In genomic region chr19:43522929-43523328, GRCh38 we compare ENCODE assay signal across 27 cellular contexts. TPM values are rescaled to one million over a fixed set of nuclear protein-coding genes. Genes with fewer than 3 reads are reported as not detected.
DNase-seq lines count a peak whose midpoint lies in the region; ATAC-seq and TF ChIP-seq lines count a peak whose summit lies in the region.
"Had no signal": no experiment of that assay in that cellular context is flagged by ENCODE, and none has a peak within 500 bp of the region (broad histone marks: within the 10 kb centered on the region; RNA-seq: fewer than 3 reads in every experiment).

No MANE protein-coding gene starts in this region.

- H3K4me1 ChIP-seq in esophagus squamous epithelium = peaks cover 11 to 74% (median 25%) of the 10 kb centered on the region in 3 donors
- peaks cover 17 to 43% (median 25%) of the 10 kb centered on the region in 4 donors for H3K4me1 ChIP-seq in upper lobe of left lung
- H3K4me1 ChIP-seq in colonic mucosa = no peaks in the 10 kb centered on the region

- no peak overlapping the region for H3K4me3 Mint-ChIP-seq in activated naive CD8-positive, alpha-beta T cell
- H3K4me3 Mint-ChIP-seq in activated naive CD8-positive, alpha-beta T cell treated with anti-CD3 and anti-CD28 coated beads, Interleukin-2, amount 50 U/mL, for 24 hours = no peak overlapping the region
- peak overlapping the region; percentile 43 for H3K4me3 Mint-ChIP-seq in T-helper 17 cell
- H3K4me3 Mint-ChIP-seq in stimulated activated naive B cell treated with anti-CD40 and anti-IgM and Interleukin-4, amounts not matched to agents 10 μg/mL and 1 μg/mL and 100 μg/mL, for 72 hours = no peak overlapping the region
- H3K4me3 Mint-ChIP-seq: dendritic cell treated with granulocyte-macrophage colony-stimulating factor and Interleukin-4, amounts not matched to agents 40 ng/mL and 50 ng/mL, for 4 days; endodermal cell; T-helper 2 cell treated with Interferon-gamma antibody and Interleukin-4, amounts not matched to agents 5 μg/mL and 100 μg/mL, for 36 hours had no signal

- H3K9ac ChIP-seq in colonic mucosa (ENCODE audit: low read depth in 2 of 2, low read length in 2 of 2) = no peak overlapping the region
- H3K9ac ChIP-seq: BLaER1 had no signal

- TF ChIP-seq CTCF in esophagus squamous epithelium (IDR thresholded peaks at IDR 0.05) (no peak), upper lobe of left lung (IDR thresholded peaks at IDR 0.05) (no peak), colonic mucosa (IDR thresholded peaks at IDR 0.05) (no peak)

- intact Hi-C loops in esophagus squamous epithelium (cut with DNase I) (loop anchor here (5.0 kb wide), 1 partner anchor 76 kb away; no protein-coding TSS in a partner anchor), colonic mucosa (cut with DNase I) (no loop called here)

- peak overlapping the region; percentile 29 to 80 (median 52) for H3K27ac ChIP-seq in esophagus squamous epithelium
- H3K27ac ChIP-seq in upper lobe of left lung = no peak overlapping the region
- H3K27ac ChIP-seq in colonic mucosa = no peak overlapping the region
- H3K27ac ChIP-seq: BLaER1, upper lobe of right lung, WERI-Rb-1 had no signal

- H3K27me3 ChIP-seq in esophagus squamous epithelium (no peaks in the 10 kb centered on the region), upper lobe of left lung (no peaks in the 10 kb centered on the region), colonic mucosa (no peaks in the 10 kb centered on the region)
- H3K27me3 ChIP-seq: BLaER1, upper lobe of right lung had no signal

- TF ChIP-seq POLR2A in esophagus squamous epithelium (IDR thresholded peaks at IDR 0.05) (no peak), upper lobe of left lung (IDR thresholded peaks at IDR 0.05) (no peak)

- peaks cover 4% of the 10 kb centered on the region for H3K36me3 Mint-ChIP-seq in activated naive CD8-positive, alpha-beta T cell
- no peaks in the 10 kb centered on the region for H3K36me3 Mint-ChIP-seq in activated naive CD8-positive, alpha-beta T cell treated with anti-CD3 and anti-CD28 coated beads, Interleukin-2, amount 50 U/mL, for 24 hours (ENCODE audit: low read depth)
- H3K36me3 Mint-ChIP-seq in T-helper 17 cell (ENCODE audit: low read depth) = peaks cover 2% of the 10 kb centered on the region
- peaks cover 3 to 8% of the 10 kb centered on the region in 2 donors for H3K36me3 Mint-ChIP-seq in stimulated activated naive B cell treated with anti-CD40 and anti-IgM and Interleukin-4, amounts not matched to agents 10 μg/mL and 1 μg/mL and 100 μg/mL, for 72 hours

- H3K36me3 ChIP-seq in esophagus squamous epithelium = peaks cover 0 to 11% (median 0%) of the 10 kb centered on the region in 3 donors
- H3K36me3 ChIP-seq in upper lobe of left lung = no peaks in the 10 kb centered on the region
- H3K36me3 ChIP-seq in colonic mucosa = no peaks in the 10 kb centered on the region
- H3K36me3 ChIP-seq: WERI-Rb-1 had no signal

- H3K4me1 Mint-ChIP-seq in activated naive CD8-positive, alpha-beta T cell (ENCODE audit: low read depth) = peaks cover 31% of the 10 kb centered on the region
- peaks cover 32% of the 10 kb centered on the region for H3K4me1 Mint-ChIP-seq in activated naive CD8-positive, alpha-beta T cell treated with anti-CD3 and anti-CD28 coated beads, Interleukin-2, amount 50 U/mL, for 24 hours
- peaks cover 32% of the 10 kb centered on the region for H3K4me1 Mint-ChIP-seq in T-helper 17 cell
- H3K4me1 Mint-ChIP-seq in stimulated activated naive B cell treated with anti-CD40 and anti-IgM and Interleukin-4, amounts not matched to agents 10 μg/mL and 1 μg/mL and 100 μg/mL, for 72 hours = peaks cover 24 to 49% of the 10 kb centered on the region in 2 donors

- no peak for TF ChIP-seq EP300 in upper lobe of left lung (IDR thresholded peaks at IDR 0.05)

- H3K4me3 ChIP-seq in esophagus squamous epithelium (no peak overlapping the region), upper lobe of left lung (no peak overlapping the region), colonic mucosa (no peak overlapping the region)
- H3K4me3 ChIP-seq: BLaER1, skin epidermis, upper lobe of right lung had no signal

- H3K27ac Mint-ChIP-seq in activated naive CD8-positive, alpha-beta T cell = peak overlapping the region; percentile 85
- H3K27ac Mint-ChIP-seq in activated naive CD8-positive, alpha-beta T cell treated with anti-CD3 and anti-CD28 coated beads, Interleukin-2, amount 50 U/mL, for 24 hours = no peak overlapping the region
- peak overlapping the region; percentile 4 for H3K27ac Mint-ChIP-seq in T-helper 17 cell
- no peak overlapping the region for H3K27ac Mint-ChIP-seq in stimulated activated naive B cell treated with anti-CD40 and anti-IgM and Interleukin-4, amounts not matched to agents 10 μg/mL and 1 μg/mL and 100 μg/mL, for 72 hours
- H3K27ac Mint-ChIP-seq: dendritic cell treated with granulocyte-macrophage colony-stimulating factor and Interleukin-4, amounts not matched to agents 40 ng/mL and 50 ng/mL, for 4 days; endodermal cell; T-helper 2 cell treated with Interferon-gamma antibody and Interleukin-4, amounts not matched to agents 5 μg/mL and 100 μg/mL, for 36 hours had no signal

- no peaks in the 10 kb centered on the region for H3K27me3 Mint-ChIP-seq in activated naive CD8-positive, alpha-beta T cell
- H3K27me3 Mint-ChIP-seq in activated naive CD8-positive, alpha-beta T cell treated with anti-CD3 and anti-CD28 coated beads, Interleukin-2, amount 50 U/mL, for 24 hours = no peaks in the 10 kb centered on the region
- no peaks in the 10 kb centered on the region for H3K27me3 Mint-ChIP-seq in T-helper 17 cell
- H3K27me3 Mint-ChIP-seq in stimulated activated naive B cell treated with anti-CD40 and anti-IgM and Interleukin-4, amounts not matched to agents 10 μg/mL and 1 μg/mL and 100 μg/mL, for 72 hours = no peaks in the 10 kb centered on the region
- H3K27me3 Mint-ChIP-seq: dendritic cell treated with granulocyte-macrophage colony-stimulating factor and Interleukin-4, amounts not matched to agents 40 ng/mL and 50 ng/mL, for 4 days had no signal

- no peaks in the 10 kb centered on the region for H3K9me3 ChIP-seq in T-helper 17 cell (ENCODE audit: control insufficient read depth, low read length, poor library complexity, severe bottlenecking)
- H3K9me3 ChIP-seq in esophagus squamous epithelium = no peaks in the 10 kb centered on the region
- H3K9me3 ChIP-seq in upper lobe of left lung = no peaks in the 10 kb centered on the region
- no peaks in the 10 kb centered on the region for H3K9me3 ChIP-seq in colonic mucosa
- H3K9me3 ChIP-seq: BLaER1, upper lobe of right lung had no signal

- ATAC-seq in activated naive CD8-positive, alpha-beta T cell treated with anti-CD3 and anti-CD28 coated beads, Interleukin-2, amount 50 U/mL, for 24 hours = no peak
- ATAC-seq in T-helper 17 cell = no peak
- no peak for ATAC-seq in upper lobe of left lung (ENCODE audit: low FRiP score in 2 of 2)
- ATAC-seq in stimulated activated naive B cell treated with anti-CD40 and anti-IgM and Interleukin-4, amounts not matched to agents 10 μg/mL and 1 μg/mL and 100 μg/mL, for 72 hours (replicated peaks) = no peak
- ATAC-seq: left lobe of liver, upper lobe of right lung had no signal

- DNase-seq in activated naive CD8-positive, alpha-beta T cell treated with anti-CD3 and anti-CD28 coated beads, Interleukin-2, amount 50 U/mL, for 24 hours = no peak
- DNase-seq in T-helper 17 cell (no peak), esophagus squamous epithelium (lab: John Stamatoyannopoulos, UW) (no peak), upper lobe of left lung (no peak), colonic mucosa (no peak)
- DNase-seq in stimulated activated naive B cell treated with anti-CD40 and anti-IgM and Interleukin-4, amounts not matched to agents 10 μg/mL and 1 μg/mL and 100 μg/mL, for 72 hours = no peak
- DNase-seq: activated effector memory CD4-positive, alpha-beta T cell treated with Interleukin-2 at 50 U/mL for 16 hours; amygdala; endodermal cell; hypothalamus; immature natural killer cell; mesendoderm; NCI-H446 treated with DMSO at 0.1 percent for 48 hours; nucleus accumbens; OCI-M1; stimulated activated CD4-positive, alpha-beta T cell treated with anti-CD3 and anti-CD28 coated beads, Interleukin-1b, Interleukin-23, amount 100 ng/mL, for 48 hours; stimulated activated CD8-positive, alpha-beta memory T cell treated with anti-CD3 and anti-CD28 coated beads, Interleukin-4, amount 100 ng/mL, for 48 hours; upper lobe of right lung; WERI-Rb-1 had no signal

- no peaks in the 10 kb centered on the region for H3K9me3 Mint-ChIP-seq in activated naive CD8-positive, alpha-beta T cell (ENCODE audit: low read depth)
- no peaks in the 10 kb centered on the region for H3K9me3 Mint-ChIP-seq in activated naive CD8-positive, alpha-beta T cell treated with anti-CD3 and anti-CD28 coated beads, Interleukin-2, amount 50 U/mL, for 24 hours
- no peaks in the 10 kb centered on the region for H3K9me3 Mint-ChIP-seq in stimulated activated naive B cell treated with anti-CD40 and anti-IgM and Interleukin-4, amounts not matched to agents 10 μg/mL and 1 μg/mL and 100 μg/mL, for 72 hours
- H3K9me3 Mint-ChIP-seq: dendritic cell treated with granulocyte-macrophage colony-stimulating factor and Interleukin-4, amounts not matched to agents 40 ng/mL and 50 ng/mL, for 4 days; endodermal cell; immature natural killer cell; T-helper 2 cell treated with Interferon-gamma antibody and Interleukin-4, amounts not matched to agents 5 μg/mL and 100 μg/mL, for 36 hours had no signal

- WGBS in esophagus squamous epithelium, 2 donors = 75 to 78% methylated on average over 5 of the region's 5 CpGs
- 73 to 83% methylated on average over 5 of the region's 5 CpGs for WGBS in upper lobe of left lung, 2 donors

RNA-seq across cellular contexts. Expression of gene ETHE1, which starts 4.1 kb away (rescaled TPM):
- total RNA-seq in T-helper 17 cell (10 to 100 TPM; 21.0 to 30.3 TPM), esophagus squamous epithelium (100 to 1,000 TPM in 2 of 4 donors, 10 to 100 TPM in 2; 66.6 to 126 (median 98.5) TPM), upper lobe of left lung (10 to 100 TPM; 27.4 to 69.2 (median 41.4) TPM), colonic mucosa (100 to 1,000 TPM; 482 to 569 TPM)

RNA-seq across cellular contexts. Expression of gene ZNF575, which starts 10.1 kb away (rescaled TPM):
- total RNA-seq in T-helper 17 cell (1 to 10 TPM; 4.0 to 4.3 TPM), esophagus squamous epithelium (not detected), upper lobe of left lung (1 to 10 TPM in 4 of 6 donors, under 1 TPM in 1, not detected in 1; 0.76 to 4.4 (median 2.7) TPM), colonic mucosa (10 to 100 TPM in 1 of 2 donors, 1 to 10 TPM in 1; 6.4 to 11.3 TPM)
- total RNA-seq: LHCN-M2, myocyte had no signal

RNA-seq across cellular contexts. Expression of gene PHLDB3, which starts 18.4 kb away (rescaled TPM):
- total RNA-seq in T-helper 17 cell (10 to 100 TPM; 24.2 to 40.5 TPM), esophagus squamous epithelium (10 to 100 TPM; 45.3 to 92.8 (median 61.9) TPM), upper lobe of left lung (10 to 100 TPM in 4 of 6 donors, 1 to 10 TPM in 2; 1.8 to 22.6 (median 13.8) TPM), colonic mucosa (10 to 100 TPM in 1 of 2 donors, 1 to 10 TPM in 1; 6.8 to 24.0 TPM)

RNA-seq across cellular contexts. Expression of gene XRCC1, which starts 52.4 kb away (rescaled TPM):
- 10 to 100 TPM; 37.9 to 38.9 TPM for total RNA-seq in T-helper 17 cell
- 10 to 100 TPM; 12.3 to 23.8 (median 18.6) TPM for total RNA-seq in esophagus squamous epithelium
- 10 to 100 TPM; 24.2 to 30.1 (median 26.4) TPM for total RNA-seq in upper lobe of left lung
- 10 to 100 TPM; 22.3 to 40.7 TPM for total RNA-seq in colonic mucosa

RNA-seq across cellular contexts. Expression of gene PINLYP, which starts 52.7 kb away (rescaled TPM):
- total RNA-seq in T-helper 17 cell (1 to 10 TPM in 1 of 2 donors, under 1 TPM in 1; 0.52 to 1.5 TPM), esophagus squamous epithelium (10 to 100 TPM in 2 of 4 donors, 1 to 10 TPM in 2; 1.9 to 23.3 (median 9.3) TPM), upper lobe of left lung (1 to 10 TPM; 1.8 to 9.4 (median 4.1) TPM), colonic mucosa (1 to 10 TPM in 1 of 2 donors, under 1 TPM in 1; 0.52 to 2.4 TPM)

Comparison
In these comparisons a context has a peak if more than half of its experiments do, and no peak if none do; other contexts are left out.
1. H3K27ac Mint-ChIP-seq: peak in activated naive CD8-positive, alpha-beta T cell (single experiment) and T-helper 17 cell (single experiment); none in activated naive CD8-positive, alpha-beta T cell treated with anti-CD3 and anti-CD28 coated beads, Interleukin-2, amount 50 U/mL, for 24 hours (single experiment) and stimulated activated naive B cell treated with anti-CD40 and anti-IgM and Interleukin-4, amounts not matched to agents 10 μg/mL and 1 μg/mL and 100 μg/mL, for 72 hours (single experiment).
2. H3K27ac ChIP-seq: peak in esophagus squamous epithelium (4 of 4); none in upper lobe of left lung (0 of 4) and colonic mucosa (single experiment).